Comparison of ENCODE assay signal across 17 cellular contexts in genomic region chr5:159214486-159215271, GRCh38. TPM values are rescaled to one million over a fixed set of nuclear protein-coding genes. Genes with fewer than 3 reads are reported as not detected.
DNase-seq lines count a peak whose midpoint lies in the region; ATAC-seq, FAIRE-seq and TF ChIP-seq lines count a peak whose summit lies in the region.
"Had no signal": no experiment of that assay in that cellular context is flagged by ENCODE, and none has a peak within 500 bp of the region (broad histone marks: within the 10 kb centered on the region; RNA-seq: fewer than 3 reads in every experiment).

No MANE protein-coding gene starts in this region.

- ATAC-seq in A549 (no peak), HG03139 (IDR thresholded peaks at IDR 0.05; ENCODE audit: unreplicated experiment) (no peak)
- ATAC-seq: GM12878, HepG2 had no signal

- H3K4me2 ChIP-seq in A549 (no peak overlapping the region), OCI-LY7 (ENCODE audit: low read length) (no peak overlapping the region)
- H3K4me2 ChIP-seq: BLaER1 had no signal

- H3K79me2 ChIP-seq in OCI-LY7 (ENCODE audit: insufficient read depth, low read depth, low read length), result no peaks in the 10 kb centered on the region

- H3K9me3 ChIP-seq in A549 (no peaks in the 10 kb centered on the region), A673 (ENCODE audit: low read depth, low read length, poor library complexity, severe bottlenecking) (no peaks in the 10 kb centered on the region), HEK293 (ENCODE audit: control insufficient read depth, insufficient read depth, low read depth, low read length) (no peaks in the 10 kb centered on the region), esophagus muscularis mucosa (no peaks in the 10 kb centered on the region), OCI-LY7 (ENCODE audit: low read length) (no peaks in the 10 kb centered on the region)
- H3K9me3 ChIP-seq: BLaER1, HAP-1 had no signal

- H3K4me3 ChIP-seq in A549, result no peak overlapping the region
- H3K4me3 ChIP-seq in A673 (ENCODE audit: low read depth, low read length, poor library complexity, severe bottlenecking), result no peak overlapping the region
- H3K4me3 ChIP-seq in HEK293 (ENCODE audit: low read depth, low read length), result no peak overlapping the region
- H3K4me3 ChIP-seq in esophagus muscularis mucosa, result no peak overlapping the region
- no peak overlapping the region for H3K4me3 ChIP-seq in OCI-LY7 (ENCODE audit: low read depth, low read length, poor library complexity, severe bottlenecking)
- H3K4me3 ChIP-seq: BLaER1, GM12878, HAP-1 had no signal

- no peak for TF ChIP-seq RAD21 in A549 (conservative IDR thresholded peaks at IDR 0.05 in 1 of 2, IDR thresholded peaks at IDR 0.05 in 1 of 2)

- no peaks in the 10 kb centered on the region for H3K9me2 ChIP-seq in OCI-LY7 (ENCODE audit: insufficient read depth, low read length)

- DNase-seq in A549 (ENCODE audit: low read depth in 1 of 2, low spot score in 1 of 2) (no peak), A673 (ENCODE audit: low spot score) (no peak), cerebellar cortex (ENCODE audit: low spot score) (peak; percentile 28), esophagus muscularis mucosa (ENCODE audit: extremely low spot score) (no peak), OCI-LY7 (ENCODE audit: low spot score) (no peak), HT-29 (ENCODE audit: low spot score) (no peak)
- DNase-seq: CD4-positive, alpha-beta memory T cell; DMS79 treated with DMSO at 0.1 percent for 48 hours; KG1 had no signal

- TF ChIP-seq EP300 in A549 (IDR thresholded peaks at IDR 0.05), result no peak
- no peak for TF ChIP-seq EP300 in esophagus muscularis mucosa (IDR thresholded peaks at IDR 0.05)

- BruUV-seq in A673 (replicated peaks; lab: Mats Ljungman, UMichigan), result no TSS peak
- no TSS peak for BruUV-seq in OCI-LY7 (replicated peaks; lab: Mats Ljungman, UMichigan)

- TF ChIP-seq CTCF in A549 (IDR thresholded peaks at IDR 0.05) (no peak), A673 (conservative IDR thresholded peaks at IDR 0.05; ENCODE audit: low read depth, low read length) (no peak), HEK293 (tag by site-specific recombination; IDR thresholded peaks at IDR 0.05) (no peak), esophagus muscularis mucosa (IDR thresholded peaks at IDR 0.05) (no peak), OCI-LY7 (conservative IDR thresholded peaks at IDR 0.05; ENCODE audit: low read length) (no peak)

- POLR2A ChIA-PET in A549 (lab: Yijun Ruan, JAX), result no interaction called here
- POLR2A ChIA-PET in A673 (lab: Charles Lee; ENCODE audit: low non-redundant PET), result no interaction called here
- POLR2A ChIA-PET in HEK293 (lab: Yijun Ruan, JAX), result interaction anchor here (0.6 to 2.2 kb wide), 3 partner anchors 8 to 25 kb away, joined by 3 to 9 read pairs (median 4); no protein-coding TSS in a partner anchor
- POLR2A ChIA-PET in OCI-LY7 (lab: Charles Lee), result interaction anchor here (0.6 to 1.1 kb wide), 5 partner anchors 9 to 861 kb away, joined by 3 to 4 read pairs (median 3); no protein-coding TSS in a partner anchor

- TF ChIP-seq POLR2A in A549 (IDR thresholded peaks at IDR 0.05; ENCODE audit: low read length), result no peak
- no peak for TF ChIP-seq POLR2A in esophagus muscularis mucosa (IDR thresholded peaks at IDR 0.05; ENCODE audit: low read depth)

- CTCF ChIA-PET in A549 (lab: Yijun Ruan, JAX) (interaction anchor here (0.6 to 3.0 kb wide), 3 partner anchors 11 to 65 kb away, joined by 3 to 14 read pairs (median 6); no protein-coding TSS in a partner anchor), A673 (lab: Charles Lee) (no interaction called here), HEK293 (lab: Yijun Ruan, JAX) (interaction anchor here (0.6 kb wide), 1 partner anchor 1131 kb away, joined by 3 read pairs; no protein-coding TSS in a partner anchor), OCI-LY7 (lab: Charles Lee; ENCODE audit: unreplicated experiment) (no interaction called here)

- peak; percentile 36 for FAIRE-seq in A549 (lab: Jason Lieb, UNC)
- FAIRE-seq: A204.1, GM12878, GM19239, HepG2 had no signal

- H3K27ac ChIP-seq in A549 (peak overlapping the region in 1 of 2 experiments; percentile 53; a peak in 3 of 6 replicates), A673 (ENCODE audit: low read depth, low read length, poor library complexity, severe bottlenecking) (peak overlapping the region; percentile 6), HEK293 (ENCODE audit: extremely low read depth, low read depth, low read length) (no peak overlapping the region), esophagus muscularis mucosa (replicated peaks in 1 of 4) (no peak overlapping the region), OCI-LY7 (ENCODE audit: low read depth, low read length, poor library complexity, severe bottlenecking) (no peak overlapping the region)
- H3K27ac ChIP-seq: BLaER1 had no signal

- no peaks in the 10 kb centered on the region for H3K27me3 ChIP-seq in A673 (replicated peaks; ENCODE audit: insufficient read depth, low read depth, low read length, poor library complexity)
- H3K27me3 ChIP-seq in esophagus muscularis mucosa, result no peaks in the 10 kb centered on the region
- H3K27me3 ChIP-seq: BLaER1 had no signal

- intact Hi-C loops in A673 (cut with micrococcal nuclease; ENCODE audit: unreplicated experiment), result no loop called here
- intact Hi-C loops in esophagus muscularis mucosa (cut with DNase I), result no loop called here
- intact Hi-C loops in OCI-LY7 (cut with micrococcal nuclease; ENCODE audit: unreplicated experiment), result no loop called here

- H3K4me1 ChIP-seq in A549 (peaks cover 48% of the 10 kb centered on the region), A673 (ENCODE audit: insufficient read depth, low read length, poor library complexity, severe bottlenecking) (peaks cover 73% of the 10 kb centered on the region), HEK293 (ENCODE audit: control insufficient read depth, insufficient read depth, low read length) (peaks cover 19% of the 10 kb centered on the region), esophagus muscularis mucosa (peaks cover 3 to 7% (median 6%) of the 10 kb centered on the region in 4 donors), OCI-LY7 (ENCODE audit: insufficient read depth, low read length, poor library complexity, severe bottlenecking) (peaks cover 21% of the 10 kb centered on the region)

- no peak overlapping the region for H2AFZ ChIP-seq in OCI-LY7 (ENCODE audit: low read length)

- 94% methylated on average over 2 of the region's 2 CpGs for WGBS in A549 (ENCODE audit: missing lambda C conversion rate)
- WGBS in esophagus muscularis mucosa, result 91% methylated on average over 2 of the region's 2 CpGs

- H4K20me1 ChIP-seq in OCI-LY7 (ENCODE audit: insufficient read depth, low read length), result no peaks in the 10 kb centered on the region
- H4K20me1 ChIP-seq: BLaER1 had no signal

- no peaks in the 10 kb centered on the region for H3K36me3 ChIP-seq in A673 (ENCODE audit: insufficient read depth, low read length, poor library complexity, severe bottlenecking)
- H3K36me3 ChIP-seq in HEK293 (ENCODE audit: control insufficient read depth in 2 of 2, insufficient read depth in 1 of 2, low read length in 2 of 2), result no peaks in the 10 kb centered on the region
- no peaks in the 10 kb centered on the region for H3K36me3 ChIP-seq in esophagus muscularis mucosa
- H3K36me3 ChIP-seq in OCI-LY7 (ENCODE audit: insufficient read depth, low read length), result no peaks in the 10 kb centered on the region
- H3K36me3 ChIP-seq: BLaER1, HAP-1 had no signal

TF ChIP-seq in A549, 52 proteins besides CTCF, POLR2A, EP300 and RAD21 (continues in another document):
- no peak for TF ChIP-seq ZFP36 (IDR thresholded peaks at IDR 0.05; ENCODE audit: borderline replicate concordance, partially characterized antibody)
- TF ChIP-seq NR3C1 (IDR thresholded peaks at IDR 0.05), result no peak

TF ChIP-seq in HEK293, 187 proteins besides CTCF, POLR2A, EP300 and RAD21:
- TF ChIP-seq KLF9 (tag by site-specific recombination; IDR thresholded peaks at IDR 0.05; ENCODE audit: low read depth), result no peak
- peak; percentile 25; the same call in 1 of the 2 replicates for TF ChIP-seq ZBTB20 (tag by site-specific recombination; IDR thresholded peaks at IDR 0.05)
- TF ChIP-seq ZBTB48 (tag by site-specific recombination; IDR thresholded peaks at IDR 0.05), result peak; percentile 94
- TF ChIP-seq ZNF239 (tag by site-specific recombination; IDR thresholded peaks at IDR 0.05), result no peak

RNA-seq across cellular contexts. Expression of gene RNF145, which starts 5.3 kb away (rescaled TPM):
- polyA plus RNA-seq in A549 (2011; rRNA removed) (122 and 147 TPM in 2 replicates), A549 (2017; fragmentation: RNase III; extraction: RNeasy Plus Mini Kit Qiagen cat#74134 plus additional on column Dnase treatment) (120 to 146 TPM (median 137 TPM) in 3 replicates)
- 38.4 and 45.0 TPM in 2 replicates for polyA plus RNA-seq in A549 (2012; cell fraction: cytosol; rRNA removed)
- 20.9 and 43.9 TPM in 2 replicates for polyA plus RNA-seq in A549 (2012; cell fraction: nucleus; rRNA removed)
- 82.2 and 83.3 TPM in 2 replicates for polyA minus RNA-seq in A549 (2011; rRNA and poly(A)+ RNA removed)
- total RNA-seq in A673 (2021) (103 and 132 TPM in 2 replicates), esophagus muscularis mucosa (10 to 100 TPM; 50.5 to 84.1 (median 63.9) TPM), OCI-LY7 (2022) (32.0 and 34.9 TPM in 2 replicates)
- total RNA-seq in OCI-LY7 (2014; rRNA removed; shearing (Covaris generic)), result 18.6 and 18.9 TPM in 2 replicates
- total RNA-seq in HT-29 (2014; rRNA removed; shearing (Covaris generic)), result 14.3 and 14.4 TPM in 2 replicates

RNA-seq across cellular contexts. Expression of gene UBLCP1, which starts 48.4 kb away (rescaled TPM):
- 46.7 and 64.8 TPM in 2 replicates for polyA plus RNA-seq in A549 (2011; rRNA removed)
- polyA plus RNA-seq in A549 (2012; cell fraction: cytosol; rRNA removed), result 10.9 and 11.2 TPM in 2 replicates
- 2.2 and 5.1 TPM in 2 replicates for polyA plus RNA-seq in A549 (2012; cell fraction: nucleus; rRNA removed)
- polyA plus RNA-seq in A549 (2017; fragmentation: RNase III; extraction: RNeasy Plus Mini Kit Qiagen cat#74134 plus additional on column Dnase treatment), result 36.5 to 39.6 TPM (median 38.5 TPM) in 3 replicates
- 5.8 and 5.9 TPM in 2 replicates for polyA minus RNA-seq in A549 (2011; rRNA and poly(A)+ RNA removed)
- total RNA-seq in A673 (2021), result 23.5 and 23.8 TPM in 2 replicates
- total RNA-seq in esophagus muscularis mucosa, result 10 to 100 TPM; 17.5 to 22.8 (median 21.1) TPM
- total RNA-seq in OCI-LY7 (2014; rRNA removed; shearing (Covaris generic)), result 7.7 and 11.3 TPM in 2 replicates
- total RNA-seq in OCI-LY7 (2022), result 24.9 and 29.8 TPM in 2 replicates
- total RNA-seq in HT-29 (2014; rRNA removed; shearing (Covaris generic)), result 3.2 and 3.7 TPM in 2 replicates

Comparison
In these comparisons a context has a peak if more than half of its experiments do, and no peak if none do; other contexts are left out.
1. CTCF ChIA-PET loops: an anchor here in A549 (0.6 to 3.0 kb wide) and HEK293 (0.6 kb wide); none called in A673 and OCI-LY7.
2. POLR2A ChIA-PET loops: an anchor here in HEK293 (0.6 to 2.2 kb wide) and OCI-LY7 (0.6 to 1.1 kb wide); none called in A549 and A673.